ENCODE assay signal across 25 cellular contexts in genomic region chr10:34081948-34082347, GRCh38.
A peak's percentile ranks its signal among the peaks of the same experiment; 100 is the strongest.
DNase-seq lines count a peak whose midpoint lies in the region; ATAC-seq, FAIRE-seq and TF ChIP-seq lines count a peak whose summit lies in the region.
"Had no signal": no experiment of that assay in that cellular context is flagged by ENCODE, and none has a peak within 500 bp of the region (broad histone marks: within the 10 kb centered on the region; RNA-seq: fewer than 3 reads in every experiment).

No MANE protein-coding gene starts in this region.

- DNase-seq in DMS53 (lab: John Stamatoyannopoulos, UW) (peak; percentile 10), DMS53 treated with DMSO at 0.1 percent for 48 hours (lab: John Stamatoyannopoulos, UW; ENCODE audit: unreplicated experiment) (no peak), H1 (ENCODE audit: low read depth in 1 of 2, low spot score in 2 of 2) (no peak), upper lobe of right lung (no peak)
- DNase-seq in activated CD8-positive, alpha-beta memory T cell treated with anti-CD3 and anti-CD28 coated beads, Interleukin-2, amount 50 U/mL, for 4 hours = no peak
- DNase-seq in stimulated activated naive CD4-positive, alpha-beta T cell treated with Interleukin-2 at 50 U/mL for 16 hours (lab: John Stamatoyannopoulos, UW) = no peak
- DNase-seq: 8988T; activated CD4-positive, alpha-beta T cell treated with anti-CD3 and anti-CD28 coated beads for 48 hours; activated CD8-positive, alpha-beta memory T cell treated with anti-CD3 and anti-CD28 coated beads, Interleukin-2, amount 10 ng/mL, durations not matched to agents 7 days and 5 days; activated naive CD8-positive, alpha-beta T cell treated with anti-CD3 and anti-CD28 coated beads for 36 hours; NCI-H1417 treated with DMSO at 0.1 percent for 48 hours; NCI-H524; small intestine; stimulated activated CD4-positive, alpha-beta T cell treated with anti-CD3 and anti-CD28 coated beads, Interleukin-4, amount 100 ng/mL, for 1 hour; stimulated activated naive CD8-positive, alpha-beta T cell treated with anti-CD3 and anti-CD28 coated beads, Interleukin-15, amount 100 ng/mL, for 72 hours; T-cell had no signal

- no peak for FAIRE-seq in H1 (lab: Jason Lieb, UNC)
- FAIRE-seq: colon, GM12878, small intestine had no signal

- H2AFZ ChIP-seq in Loucy (ENCODE audit: low read length) = no peak overlapping the region
- peak overlapping the region; percentile 80 for H2AFZ ChIP-seq in H1 (ENCODE audit: low read length)

- H3K27me3 ChIP-seq in Loucy (ENCODE audit: insufficient read depth, low read length, poor library complexity, severe bottlenecking) = no peaks in the 10 kb centered on the region
- H3K27me3 ChIP-seq in H1 (replicated peaks in 1 of 4; ENCODE audit: control insufficient read depth in 3 of 4, extremely low read depth in 1 of 4, insufficient read depth in 3 of 4, low read length in 3 of 4) = no peaks in the 10 kb centered on the region
- no peaks in the 10 kb centered on the region for H3K27me3 ChIP-seq in upper lobe of right lung
- H3K27me3 ChIP-seq: BLaER1, tibial nerve had no signal

- H2BK120ac ChIP-seq in H1 (replicated peaks; ENCODE audit: low read depth, low read length) = no peak overlapping the region

- no peak overlapping the region for H3K23ac ChIP-seq in H1 (ENCODE audit: insufficient read length)

- 85% methylated on average over 11 of the region's 11 CpGs; no CpG with 5 or more reads in 1 of the 2 experiments for WGBS in H1 (ENCODE audit: extremely low coverage in 1 of 2, insufficient coverage in 1 of 2, insufficient read length in 1 of 2, insufficient replicate concordance in 2 of 2, low coverage in 1 of 2, low lambda C conversion rate in 2 of 2, missing lambda C conversion rate in 1 of 2), 2 experiments

- H4K5ac ChIP-seq in H1 (ENCODE audit: insufficient read length, low read depth, low read length) = no peak overlapping the region

- ATAC-seq in upper lobe of right lung = no peak
- no peak for ATAC-seq in GM21529 (IDR thresholded peaks at IDR 0.05; ENCODE audit: unreplicated experiment)
- ATAC-seq: activated CD8-positive, alpha-beta memory T cell treated with anti-CD3 and anti-CD28 coated beads, Interleukin-2, amount 10 ng/mL, durations not matched to agents 7 days and 5 days; activated T-helper 17 cell treated with anti-CD3 and anti-CD28 coated beads, Interleukin-2, amount 50 U/mL, for 72 hours; natural killer cell treated with Interleukin-12 subunit alpha and Interleukin-12 subunit beta and Interleukin-15 and Interleukin-18, amount 100 ng/mL, for 72 hours; stimulated activated naive CD8-positive, alpha-beta T cell treated with anti-CD3 and anti-CD28 coated beads, Interleukin-15, amount 100 ng/mL, for 72 hours; T-cell had no signal

- H3F3A ChIP-seq in Loucy (ENCODE audit: low read depth) = no peaks in the 10 kb centered on the region

- no peaks in the 10 kb centered on the region for H3K9me3 ChIP-seq in Loucy (ENCODE audit: insufficient read depth, low read depth, low read length)
- H3K9me3 ChIP-seq in H1 (ENCODE audit: insufficient read depth in 2 of 2, low read depth in 1 of 2, low read length in 1 of 2) = no peaks in the 10 kb centered on the region
- H3K9me3 ChIP-seq in upper lobe of right lung = no peaks in the 10 kb centered on the region
- H3K9me3 ChIP-seq: prostate gland had no signal

- H3K4me1 ChIP-seq in Loucy (ENCODE audit: insufficient read depth, low read length, poor library complexity, severe bottlenecking) (no peaks in the 10 kb centered on the region), H1 (replicated peaks in 1 of 4; ENCODE audit: control insufficient read depth in 3 of 4, insufficient read depth in 4 of 4, low read length in 3 of 4) (no peaks in the 10 kb centered on the region), upper lobe of right lung (no peaks in the 10 kb centered on the region)
- H3K4me1 ChIP-seq: BLaER1, prostate gland had no signal

- TF ChIP-seq EP300 in H1 (IDR thresholded peaks at IDR 0.05; ENCODE audit: borderline replicate concordance in 1 of 2, low read depth in 2 of 2, low read length in 2 of 2) = no peak

- H3K27ac ChIP-seq in H1 (ENCODE audit: low read depth, low read length) (no peak overlapping the region), upper lobe of right lung (peak overlapping the region; percentile 0)
- H3K27ac ChIP-seq: BLaER1, prostate gland, tibial nerve had no signal

- intact Hi-C loops in upper lobe of right lung (cut with DNase I) = no loop called here

- no peak overlapping the region for H2BK15ac ChIP-seq in H1 (ENCODE audit: low read length)

- H3K18ac ChIP-seq in H1 (ENCODE audit: extremely low read depth, low read length) = no peak overlapping the region

- peaks cover 2% of the 10 kb centered on the region; the same call in 1 of the 2 replicates for H3K23me2 ChIP-seq in H1 (ENCODE audit: low read depth, low read length)

- H2AK5ac ChIP-seq in H1 (ENCODE audit: low read depth, low read length) = no peak overlapping the region

- no peak overlapping the region for H4K8ac ChIP-seq in H1 (ENCODE audit: extremely low read depth, insufficient read depth, low read length)

- TF ChIP-seq POLR2A in H1 (IDR thresholded peaks at IDR 0.05; ENCODE audit: control extremely low read depth in 1 of 2, low read depth in 2 of 2, low read length in 2 of 2) = no peak

- POLR2A ChIA-PET in H1 (lab: Charles Lee; ENCODE audit: partially characterized antibody) = no interaction called here

- H3K9ac ChIP-seq in Loucy (ENCODE audit: low read depth, low read length, poor library complexity, severe bottlenecking) (no peak overlapping the region), H1 (replicated peaks in 1 of 4; ENCODE audit: extremely low read depth in 1 of 4, low read depth in 3 of 4, low read length in 3 of 4) (no peak overlapping the region)
- H3K9ac ChIP-seq: BLaER1 had no signal

- H3K56ac ChIP-seq in H1 (replicated peaks; ENCODE audit: insufficient read length, low read depth, low read length) = no peak overlapping the region

- no peak overlapping the region for H3K4me2 ChIP-seq in Loucy (ENCODE audit: low read depth, low read length, poor library complexity, severe bottlenecking)
- no peak overlapping the region for H3K4me2 ChIP-seq in H1 (ENCODE audit: insufficient read depth in 1 of 2, low read depth in 2 of 2, low read length in 2 of 2)
- H3K4me2 ChIP-seq: BLaER1 had no signal

- no peak overlapping the region for H2BK5ac ChIP-seq in H1 (ENCODE audit: low read depth, low read length)

- no peak overlapping the region for H2BK20ac ChIP-seq in H1 (ENCODE audit: low read length)

- H3K79me2 ChIP-seq in Loucy (ENCODE audit: insufficient read depth, low read length) (no peaks in the 10 kb centered on the region), H1 (ENCODE audit: control insufficient read depth in 1 of 2, insufficient read depth in 2 of 2, low read length in 2 of 2) (no peaks in the 10 kb centered on the region)

- no peak overlapping the region for H4K91ac ChIP-seq in H1 (replicated peaks; ENCODE audit: insufficient read length, low read length)

- H3K4ac ChIP-seq in H1 (replicated peaks; ENCODE audit: insufficient read length, low read depth, low read length) = no peak overlapping the region

- H4K20me1 ChIP-seq in Loucy (ENCODE audit: insufficient read depth, low read length, poor library complexity, severe bottlenecking) = no peaks in the 10 kb centered on the region
- H4K20me1 ChIP-seq in H1 (replicated peaks in 1 of 2; ENCODE audit: control insufficient read depth in 1 of 2, insufficient read depth in 2 of 2, low read length in 2 of 2) = no peaks in the 10 kb centered on the region
- H4K20me1 ChIP-seq: BLaER1 had no signal

- H3K14ac ChIP-seq in H1 (ENCODE audit: insufficient read length) = no peak overlapping the region

- H2BK12ac ChIP-seq in H1 (ENCODE audit: low read depth, low read length) = no peak overlapping the region

- TF ChIP-seq RAD21 in H1 (IDR thresholded peaks at IDR 0.05 in 1 of 2, conservative IDR thresholded peaks at IDR 0.05 in 1 of 2; ENCODE audit: low read depth in 2 of 2, low read length in 2 of 2) = peak; percentile 65 to 73

- H3K9me2 ChIP-seq in Loucy (replicated peaks; ENCODE audit: low read depth, low read length) = no peaks in the 10 kb centered on the region

- H3K4me3 ChIP-seq in Loucy (ENCODE audit: low read length, poor library complexity, severe bottlenecking) = no peak overlapping the region
- no peak overlapping the region for H3K4me3 ChIP-seq in H1 (ENCODE audit: extremely low read depth in 1 of 4, insufficient read depth in 2 of 4, low read depth in 3 of 4, low read length in 4 of 4)
- H3K4me3 ChIP-seq in upper lobe of right lung = no peak overlapping the region
- H3K4me3 ChIP-seq: BLaER1, GM12878, prostate gland, tibial nerve had no signal

- no peaks in the 10 kb centered on the region for H3K36me3 ChIP-seq in Loucy (ENCODE audit: insufficient read depth, low read length)
- H3K36me3 ChIP-seq in H1 (ENCODE audit: control insufficient read depth in 2 of 4, insufficient read depth in 4 of 4, low read length in 3 of 4) = no peaks in the 10 kb centered on the region
- H3K36me3 ChIP-seq in upper lobe of right lung = no peaks in the 10 kb centered on the region
- H3K36me3 ChIP-seq: BLaER1, prostate gland, tibial nerve had no signal

- H3K79me1 ChIP-seq in H1 (ENCODE audit: low read depth, low read length) = no peaks in the 10 kb centered on the region

- TF ChIP-seq CTCF in Loucy (conservative IDR thresholded peaks at IDR 0.05; ENCODE audit: low read length) (peak; percentile 61), H1 (IDR thresholded peaks at IDR 0.05; ENCODE audit: control extremely low read depth in 1 of 3, insufficient read depth in 1 of 3, low read depth in 1 of 3, low read length in 3 of 3) (peak; percentile 36 to 47 (median 43)), upper lobe of right lung (IDR thresholded peaks at IDR 0.05) (no peak)

- CTCF ChIA-PET in H1 (lab: Charles Lee; ENCODE audit: partially characterized antibody) = interaction anchor here (0.7 to 1.9 kb wide), 10 partner anchors 18 to 556 kb away, joined by 3 to 7 read pairs (median 4); no protein-coding TSS in a partner anchor

TF ChIP-seq in H1, 55 proteins besides CTCF, POLR2A, EP300 and RAD21:
- TF ChIP-seq MAX (IDR thresholded peaks at IDR 0.05) (0 out of 2 replicates have a peak, but pooled peaks have one; percentile 13), SAP30 (IDR thresholded peaks at IDR 0.05; ENCODE audit: insufficient read depth, insufficient replicate concordance, low read length) (no peak), ZNF274 (IDR thresholded peaks at IDR 0.05; ENCODE audit: borderline replicate concordance, extremely low read depth, low read length) (no peak), RBBP5 (IDR thresholded peaks at IDR 0.05; ENCODE audit: borderline replicate concordance, low read depth, low read length) (no peak), SP4 (IDR thresholded peaks at IDR 0.05; ENCODE audit: low read length) (no peak)
